In genomic region chr2:204145197-204146190, GRCh38 we compare ENCODE assay signal across 8 cellular contexts.
DNase-seq lines count a peak whose midpoint lies in the region; TF ChIP-seq lines count a peak whose summit lies in the region.

No MANE protein-coding gene starts in this region.

- 6% methylated on average over 18 to 21 of the region's 21 CpGs for WGBS in GM23248 (ENCODE audit: low coverage in 1 of 2, low lambda C conversion rate in 2 of 2, missing lambda C conversion rate in 2 of 2), 2 experiments

- H3K4me3 ChIP-seq in DOHH2 (ENCODE audit: low read length) (peak overlapping the region; percentile 69), GM23248 (peak overlapping the region; percentile 74), KMS-11 (IDR thresholded peaks at IDR 0.05; ENCODE audit: insufficient read depth, low read depth, low read length) (no peak overlapping the region)

- TF ChIP-seq CTCF in DOHH2 (IDR thresholded peaks at IDR 0.05; ENCODE audit: low read depth, low read length, poor library complexity, severe bottlenecking) (peak; percentile 93), KMS-11 (conservative IDR thresholded peaks at IDR 0.05; ENCODE audit: low read depth, low read length) (peak; percentile 97)

- H3K9ac ChIP-seq in GM23248 = peak overlapping the region; percentile 14; the same call in 1 of the 2 replicates
- H3K9ac ChIP-seq in KMS-11 = no peak overlapping the region

- H3K27ac ChIP-seq in DOHH2 (ENCODE audit: low read depth, low read length) = no peak overlapping the region
- H3K27ac ChIP-seq in GM23248 = no peak overlapping the region
- no peak overlapping the region for H3K27ac ChIP-seq in KMS-11
- H3K27ac ChIP-seq in substantia nigra (ENCODE audit: low read depth, low read length, poor library complexity, severe bottlenecking) = no peak overlapping the region

- H4K20me1 ChIP-seq in DOHH2 (ENCODE audit: control insufficient read depth, insufficient read depth, low read depth, low read length) = no peaks in the 10 kb centered on the region
- H4K20me1 ChIP-seq in GM23248 (ENCODE audit: insufficient read depth) = no peaks in the 10 kb centered on the region
- H4K20me1 ChIP-seq in KMS-11 (ENCODE audit: insufficient read depth) = no peaks in the 10 kb centered on the region

- in situ Hi-C loops in GM23248 (cut with MboI) = no loop called here

- no peaks in the 10 kb centered on the region for H3K9me2 ChIP-seq in DOHH2 (replicated peaks; ENCODE audit: control insufficient read depth, low read length)
- H3K9me2 ChIP-seq in GM23248 (ENCODE audit: insufficient read depth) = no peaks in the 10 kb centered on the region

- H3K79me2 ChIP-seq in DOHH2 (ENCODE audit: control insufficient read depth, low read length) = no peaks in the 10 kb centered on the region
- H3K79me2 ChIP-seq in GM23248 (ENCODE audit: insufficient read depth) = no peaks in the 10 kb centered on the region
- no peaks in the 10 kb centered on the region for H3K79me2 ChIP-seq in KMS-11 (ENCODE audit: insufficient read depth, low read depth)

- H3K9me3 ChIP-seq in DOHH2 (ENCODE audit: control insufficient read depth, insufficient read depth, low read length) (no peaks in the 10 kb centered on the region), GM23248 (ENCODE audit: low read depth) (no peaks in the 10 kb centered on the region)

- H3K36me3 ChIP-seq in DOHH2 (ENCODE audit: control insufficient read depth, low read length) (no peaks in the 10 kb centered on the region), GM23248 (ENCODE audit: low read depth) (no peaks in the 10 kb centered on the region), KMS-11 (ENCODE audit: insufficient read depth) (no peaks in the 10 kb centered on the region)

- peaks cover 4% of the 10 kb centered on the region; the same call in 1 of the 2 replicates for H3K4me1 ChIP-seq in DOHH2 (ENCODE audit: control insufficient read depth, low read length)
- H3K4me1 ChIP-seq in GM23248 (ENCODE audit: insufficient read depth) = no peaks in the 10 kb centered on the region
- H3K4me1 ChIP-seq in KMS-11 (ENCODE audit: low read depth, poor library complexity, severe bottlenecking) = no peaks in the 10 kb centered on the region

- H3F3A ChIP-seq in DOHH2 (ENCODE audit: control insufficient read depth, insufficient read depth) (no peaks in the 10 kb centered on the region), GM23248 (ENCODE audit: insufficient read depth) (no peaks in the 10 kb centered on the region)

- H2AFZ ChIP-seq in GM23248 = peak overlapping the region; percentile 92
- H2AFZ ChIP-seq in KMS-11 (ENCODE audit: low read depth) = no peak overlapping the region

- peak overlapping the region; percentile 65 for H3K4me2 ChIP-seq in DOHH2 (ENCODE audit: low read length)
- peak overlapping the region; percentile 89 for H3K4me2 ChIP-seq in GM23248 (ENCODE audit: unreplicated experiment)
- no peak overlapping the region for H3K4me2 ChIP-seq in KMS-11

- H3K27me3 ChIP-seq in DOHH2 (ENCODE audit: control insufficient read depth, low read length) (no peaks in the 10 kb centered on the region), GM23248 (replicated peaks; ENCODE audit: insufficient read depth) (peaks cover 21% of the 10 kb centered on the region; the same call in 1 of the 2 replicates), KMS-11 (ENCODE audit: insufficient read depth, low read depth) (no peaks in the 10 kb centered on the region)

- DNase-seq in GM23248 (peak; percentile 86), RPMI8226 (peak; percentile 79), foreskin melanocyte (peak; percentile 64), nucleus accumbens (lab: John Stamatoyannopoulos, UW) (peak in 50 of 56 donors; percentile 2 to 83 (median 42)), substantia nigra (lab: John Stamatoyannopoulos, UW) (peak in 46 of 49 donors; percentile 2 to 71 (median 38))
- peak; percentile 66 for DNase-seq in activated effector memory CD4-positive, alpha-beta T cell treated with Interleukin-2 at 50 U/mL for 16 hours
